ENCODE assay signal across 13 cellular contexts in genomic region chr10:109881481-109881880, GRCh38. TPM values are rescaled to one million over a fixed set of nuclear protein-coding genes. Genes with fewer than 3 reads are reported as not detected.
DNase-seq lines count a peak whose midpoint lies in the region; ATAC-seq and TF ChIP-seq lines count a peak whose summit lies in the region.
"Had no signal": no experiment of that assay in that cellular context is flagged by ENCODE, and none has a peak within 500 bp of the region (broad histone marks: within the 10 kb centered on the region; RNA-seq: fewer than 3 reads in every experiment).

No MANE protein-coding gene starts in this region.

- peaks cover 0 to 25% (median 12%) of the 10 kb centered on the region in 4 donors for H3K4me1 ChIP-seq in stomach

- TF ChIP-seq EP300 in stomach (IDR thresholded peaks at IDR 0.05): no peak

- H3K9me3 ChIP-seq in KOPT-K1 (ENCODE audit: insufficient read depth, low read length, poor library complexity, severe bottlenecking) (no peaks in the 10 kb centered on the region), stomach (no peaks in the 10 kb centered on the region)
- H3K9me3 ChIP-seq: heart right ventricle had no signal

- intact Hi-C loops in stomach (cut with DNase I; ENCODE audit: low total_unique reads): loop anchor here (10.0 kb wide), 3 partner anchors 133 to 393 kb away; no protein-coding TSS in a partner anchor

- H3K27ac ChIP-seq in KOPT-K1 (ENCODE audit: low read depth, low read length, poor library complexity, severe bottlenecking) (peak overlapping the region; percentile 52), stomach (no peak overlapping the region)
- H3K27ac ChIP-seq: RWPE1 had no signal

- H3K36me3 ChIP-seq in KOPT-K1 (ENCODE audit: insufficient read depth, low read length): peaks cover 86% of the 10 kb centered on the region
- peaks cover 58 to 82% (median 76%) of the 10 kb centered on the region in 4 donors for H3K36me3 ChIP-seq in stomach

- no peak for TF ChIP-seq POLR2A in stomach (IDR thresholded peaks at IDR 0.05)

- peak; percentile 8 for ATAC-seq in GM19455 (IDR thresholded peaks at IDR 0.05; ENCODE audit: unreplicated experiment)
- ATAC-seq in HG02759 (IDR thresholded peaks at IDR 0.05; ENCODE audit: unreplicated experiment): peak; percentile 21

- no peaks in the 10 kb centered on the region for H3K27me3 ChIP-seq in stomach
- H3K27me3 ChIP-seq: heart right ventricle had no signal

- TF ChIP-seq CTCF in stomach (IDR thresholded peaks at IDR 0.05): no peak
- no peak for TF ChIP-seq CTCF in foreskin fibroblast (IDR thresholded peaks at IDR 0.05; ENCODE audit: low read depth, low read length)

- DNase-seq in stomach (peak; percentile 0), foreskin fibroblast (no peak), NCI-H345 treated with DMSO at 0.1 percent for 48 hours (lab: John Stamatoyannopoulos, UW; ENCODE audit: unreplicated experiment) (no peak)
- no peak for DNase-seq in activated CD4-positive, alpha-beta T cell treated with anti-CD3 and anti-CD28 coated beads for 4 hours
- DNase-seq: activated T-cell treated with anti-CD3 and anti-CD28 coated beads, Interleukin-2, amount 50 U/mL, for 24 hours; DMS153; heart right ventricle; NCI-H82; stimulated activated CD4-positive, alpha-beta T cell treated with anti-CD3 and anti-CD28 coated beads, Interleukin-12 subunit alpha, Interleukin-12 subunit beta, amount 100 ng/mL, for 4 hours had no signal

- H3K4me3 ChIP-seq in stomach (no peak overlapping the region), foreskin fibroblast (ENCODE audit: low read depth in 1 of 2, low read length in 2 of 2) (no peak overlapping the region)
- H3K4me3 ChIP-seq: heart right ventricle had no signal

RNA-seq across cellular contexts. Expression of gene XPNPEP1, which starts 41.8 kb away (rescaled TPM):
- 100 to 1,000 TPM in 3 of 5 donors, 10 to 100 TPM in 2; 21.7 to 180 (median 129) TPM for total RNA-seq in stomach
- polyA plus RNA-seq in stomach: 10 to 100 TPM; 24.8 to 36.5 (median 24.8) TPM
